ENCODE assay signal across 8 cellular contexts in genomic region chr15:23039151-23039916, GRCh38.
DNase-seq lines count a peak whose midpoint lies in the region; ATAC-seq and TF ChIP-seq lines count a peak whose summit lies in the region.

Gene TUBGCP5, minus strand, starts transcription at chr15:23039569. Its CDS starts 26 bp downstream, at chr15:23039543.

- DNase-seq in DMS114 treated with DMSO at 0.1 percent for 48 hours (lab: John Stamatoyannopoulos, UW; ENCODE audit: unreplicated experiment) (peak; percentile 84), HuH-7 (ENCODE audit: low spot score) (peak; percentile 88), epidermal melanocyte (ENCODE audit: insufficient read length, low spot score) (peak; percentile 84), middle frontal gyrus (ENCODE audit: extremely low spot score, low spot score) (peak; percentile 94)
- DNase-seq in activated CD8-positive, alpha-beta memory T cell treated with anti-CD3 and anti-CD28 coated beads, Interleukin-2, amount 50 U/mL, for 4 hours, result peak; percentile 97
- peak; percentile 90 to 91 for DNase-seq in stimulated activated CD8-positive, alpha-beta memory T cell treated with anti-CD3 and anti-CD28 coated beads, Interleukin-2, amount 100 ng/mL, for 1 hour (ENCODE audit: low read depth in 2 of 2)

- H3K4me3 ChIP-seq in OCI-LY1 (ENCODE audit: low read depth, low read length, poor library complexity, severe bottlenecking), result peak within 1 kb of the TSS; percentile 72

- no peaks in the 10 kb centered on the region for H3K9me2 ChIP-seq in OCI-LY1 (ENCODE audit: low read depth, low read length)

- H3K9ac ChIP-seq in OCI-LY1 (ENCODE audit: low read length), result peak within 1 kb of the TSS; percentile 81

- H4K20me1 ChIP-seq in OCI-LY1 (ENCODE audit: insufficient read depth, low read length), result no peaks in the 10 kb centered on the region

- H3K4me1 ChIP-seq in OCI-LY1 (ENCODE audit: insufficient read depth, low read length, severe bottlenecking), result peaks cover 22% of the 10 kb centered on the region

- H3K27me3 ChIP-seq in OCI-LY1 (ENCODE audit: insufficient read depth, low read length), result no peaks in the 10 kb centered on the region

- peak within 1 kb of the TSS; percentile 92 for H3K4me2 ChIP-seq in OCI-LY1 (ENCODE audit: low read length)

- peak; percentile 94 for ATAC-seq in GM21526 (IDR thresholded peaks at IDR 0.05; ENCODE audit: low FRiP score, unreplicated experiment)

- peak within 1 kb of the TSS; percentile 46; the same call in 1 of the 2 replicates for H2AFZ ChIP-seq in OCI-LY1 (ENCODE audit: low read length)

- H3K79me2 ChIP-seq in OCI-LY1 (ENCODE audit: insufficient read depth, low read length), result peaks cover 11% of the 10 kb centered on the region

- 0 out of 2 replicates have a peak, but pooled peaks cover 5% of the 10 kb centered on the region for H3F3A ChIP-seq in OCI-LY1 (ENCODE audit: insufficient read depth, low read length)

- 0 out of 2 replicates have a peak, but pooled peaks have one; percentile 8 for TF ChIP-seq CTCF in OCI-LY1 (IDR thresholded peaks at IDR 0.05; ENCODE audit: low read length)

- peak within 1 kb of the TSS; percentile 49 for H3K27ac ChIP-seq in OCI-LY1 (ENCODE audit: low read depth, low read length, poor library complexity, severe bottlenecking)

- no peaks in the 10 kb centered on the region for H3K9me3 ChIP-seq in OCI-LY1 (ENCODE audit: low read length)

- H3K36me3 ChIP-seq in OCI-LY1 (ENCODE audit: insufficient read depth, low read length), result peaks cover 23% of the 10 kb centered on the region

Comparison
In these comparisons a context has a peak if more than half of its experiments do, and no peak if none do; other contexts are left out.
1. Peak in every context shown above with its lines: DNase-seq, ATAC-seq, H3K4me3 ChIP-seq and H3K27ac ChIP-seq.